In the genomic region with DNA sequence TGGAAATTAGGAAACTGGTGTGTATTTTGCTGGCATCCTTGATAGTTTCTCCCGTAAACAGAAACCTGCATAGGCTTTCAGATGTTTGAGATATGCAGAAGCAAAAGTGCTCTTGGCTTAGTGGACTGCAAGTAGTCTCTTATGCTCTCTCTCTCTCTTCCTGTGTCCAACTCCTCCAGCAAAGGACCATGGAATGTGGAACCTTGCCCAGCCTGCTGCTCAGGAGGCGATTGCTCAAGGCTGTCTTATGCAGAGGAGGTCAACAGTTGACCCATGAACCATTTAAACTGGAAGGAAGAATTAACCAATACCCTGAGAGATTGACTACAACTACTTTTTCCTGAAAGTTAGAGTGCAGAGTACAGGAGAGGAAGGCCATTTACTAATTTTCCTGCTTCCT, we compare ENCODE assay signal across 8 cellular contexts.
A peak's percentile ranks its signal among the peaks of the same experiment; 100 is the strongest.
DNase-seq lines count a peak whose midpoint lies in the region; ATAC-seq and TF ChIP-seq lines count a peak whose summit lies in the region.

No MANE protein-coding gene starts in this region.

- no peaks in the 10 kb centered on the region for H3K9me3 ChIP-seq in left ventricle myocardium inferior (replicated peaks)

- ATAC-seq in WTC11 = peak; percentile 78
- ATAC-seq in HG02973 (IDR thresholded peaks at IDR 0.05; ENCODE audit: unreplicated experiment) = no peak
- no peak for ATAC-seq in HG02610 (IDR thresholded peaks at IDR 0.05; ENCODE audit: unreplicated experiment)

- peaks cover 11% of the 10 kb centered on the region for H3K4me1 Mint-ChIP-seq in WTC11

- intact Hi-C loops in left ventricle myocardium inferior (cut with micrococcal nuclease) = no loop called here

- no peaks in the 10 kb centered on the region for H3K36me3 Mint-ChIP-seq in WTC11

- CTCF ChIA-PET in WTC11 (lab: Charles Lee) = interaction anchor here (0.9 kb wide), 1 partner anchor 18 kb away, joined by 3 read pairs; no protein-coding TSS in a partner anchor

- H3K4me1 ChIP-seq in left ventricle myocardium inferior = peaks cover 17% of the 10 kb centered on the region

- H3K27ac ChIP-seq in left ventricle myocardium inferior (replicated peaks) = peak overlapping the region; percentile 60

- TF ChIP-seq CTCF in WTC11 (IDR thresholded peaks at IDR 0.05) (no peak), left ventricle myocardium inferior (IDR thresholded peaks at IDR 0.05; ENCODE audit: borderline replicate concordance) (no peak), retinal pigment epithelial cell (conservative IDR thresholded peaks at IDR 0.05; ENCODE audit: low read depth, low read length) (no peak)

- peak overlapping the region; percentile 47; the same call in 1 of the 2 replicates for H3K27ac Mint-ChIP-seq in WTC11

- DNase-seq in EL (peak; percentile 90), WTC11 (ENCODE audit: low spot score) (no peak), left ventricle myocardium inferior (peak; percentile 69), retinal pigment epithelial cell (ENCODE audit: low read depth) (peak; percentile 90), iPS-NIHi11 (ENCODE audit: low spot score) (no peak), T-helper 2 cell (no peak)

- no peaks in the 10 kb centered on the region for H3K27me3 Mint-ChIP-seq in WTC11 (ENCODE audit: low read depth)

- H3K9me3 Mint-ChIP-seq in WTC11 = no peaks in the 10 kb centered on the region

- POLR2A ChIA-PET in WTC11 (lab: Charles Lee) = no interaction called here

- H3K27me3 ChIP-seq in left ventricle myocardium inferior (ENCODE audit: low read depth) = no peaks in the 10 kb centered on the region

- H3K4me3 Mint-ChIP-seq in WTC11 = no peak overlapping the region

- H3K36me3 ChIP-seq in left ventricle myocardium inferior = no peaks in the 10 kb centered on the region

- peak overlapping the region; percentile 27 for H3K4me3 ChIP-seq in left ventricle myocardium inferior
- no peak overlapping the region for H3K4me3 ChIP-seq in retinal pigment epithelial cell (ENCODE audit: low read length)

TF ChIP-seq in WTC11, 78 proteins besides CTCF, POLR2A, EP300 and RAD21:
- no peak for TF ChIP-seq ZNF219 (CRISPR knock-in tag; IDR thresholded peaks at IDR 0.05; ENCODE audit: borderline replicate concordance)

Comparison
In these comparisons a context has a peak if more than half of its experiments do, and no peak if none do; other contexts are left out.
1. DNase-seq: peak in EL (single experiment), left ventricle myocardium inferior (single experiment) and retinal pigment epithelial cell (single experiment); none in WTC11 (single experiment), iPS-NIHi11 (single experiment) and T-helper 2 cell (0 of 5).